10 cellular contexts compared by ENCODE assay signal in genomic region chr2:11629215-11629614, GRCh38. TPM values are rescaled to one million over a fixed set of nuclear protein-coding genes. Genes with fewer than 3 reads are reported as not detected.
"Had no signal": no experiment of that assay in that cellular context is flagged by ENCODE, and none has a peak within 500 bp of the region (broad histone marks: within the 10 kb centered on the region; RNA-seq: fewer than 3 reads in every experiment).

No MANE protein-coding gene starts in this region.

- H3K4me1 ChIP-seq: HAP-1 had no signal

- H3K4me2 ChIP-seq: GM23338 had no signal

- ATAC-seq: GM23338, HCT116 had no signal

- H3K27ac ChIP-seq: HL-60 had no signal

- H3K9me3 ChIP-seq: HAP-1 had no signal

- H2AFZ ChIP-seq: GM23338 had no signal

- H3K4me3 Mint-ChIP-seq: GM23338, HFFc6, IgD-negative memory B cell had no signal

- H3K36me3 ChIP-seq: HAP-1 had no signal

- H3K27me3 Mint-ChIP-seq: IgD-negative memory B cell had no signal

- H3K4me3 ChIP-seq: GM23338, HAP-1 had no signal

- H3K27ac Mint-ChIP-seq: GM23338, HFFc6, IgD-negative memory B cell had no signal

- H3K36me3 Mint-ChIP-seq: IgD-negative memory B cell had no signal

- DNase-seq: H7, HFFc6, KBM-7 had no signal

RNA-seq across cellular contexts. Expression of gene NTSR2, which starts 40.8 kb away (rescaled TPM):
- total RNA-seq: H4, H7, HFFc6, HT1080 had no signal
- polyA plus RNA-seq: GM23338, IgD-negative memory B cell had no signal
